13 cellular contexts compared by ENCODE assay signal in genomic region chr7:91351374-91351773, GRCh38.
DNase-seq lines count a peak whose midpoint lies in the region; FAIRE-seq and TF ChIP-seq lines count a peak whose summit lies in the region.
"Had no signal": no experiment of that assay in that cellular context is flagged by ENCODE, and none has a peak within 500 bp of the region (broad histone marks: within the 10 kb centered on the region; RNA-seq: fewer than 3 reads in every experiment).

No MANE protein-coding gene starts in this region.

- H3K9me3 Mint-ChIP-seq in MCF 10A (ENCODE audit: unreplicated experiment) = no peaks in the 10 kb centered on the region

- H3K27me3 Mint-ChIP-seq in MCF 10A (ENCODE audit: insufficient read depth, unreplicated experiment) = peaks cover 61% of the 10 kb centered on the region

- no peaks in the 10 kb centered on the region for H3K4me1 ChIP-seq in breast epithelium

- H3K27me3 ChIP-seq in breast epithelium = no peaks in the 10 kb centered on the region

- H3K27ac Mint-ChIP-seq in MCF 10A (ENCODE audit: low read depth, unreplicated experiment) = no peak overlapping the region
- H3K27ac Mint-ChIP-seq: activated naive CD8-positive, alpha-beta T cell had no signal

- DNase-seq in MCF 10A (ENCODE audit: unreplicated experiment) (peak; percentile 30), breast epithelium (ENCODE audit: low spot score in 2 of 2) (no peak), RWPE1 (ENCODE audit: low spot score) (peak; percentile 21), fibroblast of the aortic adventitia (ENCODE audit: low read depth) (peak; percentile 26), urothelium cell line (ENCODE audit: low spot score) (peak; percentile 77), cortex of kidney (lab: John Stamatoyannopoulos, UW) (no peak), DMS79 (lab: John Stamatoyannopoulos, UW) (no peak), COLO829 (ENCODE audit: low spot score) (no peak)
- DNase-seq: 8988T; activated CD4-positive, CD25-positive, alpha-beta regulatory T cell; activated CD8-positive, alpha-beta memory T cell treated with anti-CD3 and anti-CD28 coated beads, Interleukin-2, amount 50 U/mL, for 4 hours; NCI-H2171 treated with DMSO at 0.1 percent for 48 hours had no signal

- H3K9me3 ChIP-seq in breast epithelium = no peaks in the 10 kb centered on the region

- no peak for TF ChIP-seq POLR2A in breast epithelium (IDR thresholded peaks at IDR 0.05)

- intact Hi-C loops in MCF 10A (cut with micrococcal nuclease) = no loop called here
- intact Hi-C loops in breast epithelium (cut with DNase I; ENCODE audit: low total_unique reads) = no loop called here

- H3K36me3 ChIP-seq in breast epithelium = no peaks in the 10 kb centered on the region

- H3K27ac ChIP-seq in breast epithelium (no peak overlapping the region), RWPE1 (no peak overlapping the region)

- no peak overlapping the region for H3K4me3 Mint-ChIP-seq in MCF 10A (ENCODE audit: unreplicated experiment)
- H3K4me3 Mint-ChIP-seq: activated naive CD8-positive, alpha-beta T cell had no signal

- POLR2A ChIA-PET in MCF 10A (lab: Yijun Ruan, JAX) = no interaction called here
- POLR2A ChIA-PET in RWPE1 (lab: Yijun Ruan, JAX; ENCODE audit: low non-redundant PET) = no interaction called here

- no TSS peak for BruUV-seq in MCF 10A (replicated peaks; lab: Mats Ljungman, UMichigan)

- no peak overlapping the region for H3K4me3 ChIP-seq in breast epithelium
- H3K4me3 ChIP-seq in fibroblast of the aortic adventitia (ENCODE audit: low read depth, low read length) = no peak overlapping the region

- no peak for TF ChIP-seq CTCF in MCF 10A (IDR thresholded peaks at IDR 0.05; ENCODE audit: unreplicated experiment)
- TF ChIP-seq CTCF in breast epithelium (IDR thresholded peaks at IDR 0.05) = no peak
- no peak for TF ChIP-seq CTCF in RWPE1 (conservative IDR thresholded peaks at IDR 0.05; ENCODE audit: low read depth)
- TF ChIP-seq CTCF in fibroblast of the aortic adventitia (IDR thresholded peaks at IDR 0.05; ENCODE audit: insufficient read depth, low read length) = no peak

- CTCF ChIA-PET in MCF 10A (lab: Yijun Ruan, JAX) (interaction anchor here (0.6 kb wide), 1 partner anchor 56 kb away, joined by 3 read pairs; no protein-coding TSS in a partner anchor), RWPE1 (lab: Yijun Ruan, JAX) (no interaction called here)

- H3K36me3 Mint-ChIP-seq in MCF 10A (ENCODE audit: insufficient read depth, unreplicated experiment) = no peaks in the 10 kb centered on the region
- H3K36me3 Mint-ChIP-seq: activated naive CD8-positive, alpha-beta T cell had no signal

- FAIRE-seq in urothelium cell line (lab: Jason Lieb, UNC) = peak; percentile 88

- no peaks in the 10 kb centered on the region for H3K4me1 Mint-ChIP-seq in MCF 10A (ENCODE audit: insufficient read depth, unreplicated experiment)

Comparison
In these comparisons a context has a peak if more than half of its experiments do, and no peak if none do; other contexts are left out.
1. DNase-seq: peak in MCF 10A (single experiment), RWPE1 (single experiment), fibroblast of the aortic adventitia (single experiment) and urothelium cell line (single experiment); none in breast epithelium (0 of 2), cortex of kidney (single experiment), DMS79 (single experiment) and COLO829 (single experiment).